In genomic region chr1:184187097-184187496, GRCh38 we compare ENCODE assay signal across 33 cellular contexts.
"Had no signal": no experiment of that assay in that cellular context is flagged by ENCODE, and none has a peak within 500 bp of the region (broad histone marks: within the 10 kb centered on the region; RNA-seq: fewer than 3 reads in every experiment).

No MANE protein-coding gene starts in this region.

- H3K27ac Mint-ChIP-seq: activated CD4-positive, alpha-beta memory T cell treated with anti-CD3 and anti-CD28 coated beads for 36 hours; activated CD4-positive, alpha-beta T cell treated with anti-CD3 and anti-CD28 coated beads for 36 hours; activated CD4-positive, alpha-beta T cell treated with anti-CD3 and anti-CD28 coated beads, Interleukin-2, amount 10 ng/mL, durations not matched to agents 24 days and 14 days; activated CD8-positive, alpha-beta memory T cell treated with anti-CD3 and anti-CD28 coated beads, Interleukin-2, amount 10 ng/mL, durations not matched to agents 7 days and 5 days; activated CD8-positive, alpha-beta T cell treated with anti-CD3 and anti-CD28 coated beads, Interleukin-2, amount 10 ng/mL, durations not matched to agents 7 days and 5 days; activated naive CD4-positive, alpha-beta T cell treated with anti-CD3 and anti-CD28 coated beads for 36 hours; activated naive CD4-positive, alpha-beta T cell treated with anti-CD3 and anti-CD28 coated beads, Interleukin-2, amount 50 U/mL, for 24 hours; activated naive CD8-positive, alpha-beta T cell treated with anti-CD3 and anti-CD28 coated beads for 36 hours; activated naive CD8-positive, alpha-beta T cell treated with anti-CD3 and anti-CD28 coated beads, Interleukin-2, amount 50 U/mL, for 24 hours; activated T-helper 1 cell treated with anti-CD3 and anti-CD28 coated beads, Interleukin-12 subunit alpha, Interleukin-12 subunit beta, Interleukin-2, Interleukin-4 antibody, amounts not matched to agents 30 ng/mL and 10 ng/mL and 1 ng/mL, durations not matched to agents 14 hours and 24 hours and 36 hours; activated T-helper 2 cell treated with anti-CD3 and anti-CD28 coated beads, Interferon-gamma antibody, Interleukin-2, Interleukin-4, amounts not matched to agents 10 μg/mL and 5 μg/mL and 100 μg/mL, durations not matched to agents 14 hours and 24 hours and 36 hours; T-helper 17 cell; T-helper 2 cell treated with Interferon-gamma antibody and Interleukin-4, amounts not matched to agents 5 μg/mL and 100 μg/mL, for 36 hours had no signal

- H3K4me3 Mint-ChIP-seq: activated CD4-positive, alpha-beta memory T cell treated with anti-CD3 and anti-CD28 coated beads for 36 hours; activated CD4-positive, alpha-beta T cell treated with anti-CD3 and anti-CD28 coated beads for 36 hours; activated CD4-positive, alpha-beta T cell treated with anti-CD3 and anti-CD28 coated beads, Interleukin-2, amount 10 ng/mL, durations not matched to agents 24 days and 14 days; activated CD8-positive, alpha-beta memory T cell treated with anti-CD3 and anti-CD28 coated beads, Interleukin-2, amount 10 ng/mL, durations not matched to agents 7 days and 5 days; activated CD8-positive, alpha-beta T cell treated with anti-CD3 and anti-CD28 coated beads, Interleukin-2, amount 10 ng/mL, durations not matched to agents 7 days and 5 days; activated naive CD4-positive, alpha-beta T cell treated with anti-CD3 and anti-CD28 coated beads for 36 hours; activated naive CD4-positive, alpha-beta T cell treated with anti-CD3 and anti-CD28 coated beads, Interleukin-2, amount 50 U/mL, for 24 hours; activated naive CD8-positive, alpha-beta T cell treated with anti-CD3 and anti-CD28 coated beads for 36 hours; activated naive CD8-positive, alpha-beta T cell treated with anti-CD3 and anti-CD28 coated beads, Interleukin-2, amount 50 U/mL, for 24 hours; activated T-helper 1 cell treated with anti-CD3 and anti-CD28 coated beads, Interleukin-12 subunit alpha, Interleukin-12 subunit beta, Interleukin-2, Interleukin-4 antibody, amounts not matched to agents 30 ng/mL and 10 ng/mL and 1 ng/mL, durations not matched to agents 14 hours and 24 hours and 36 hours; T-helper 17 cell; T-helper 2 cell treated with Interferon-gamma antibody and Interleukin-4, amounts not matched to agents 5 μg/mL and 100 μg/mL, for 36 hours had no signal

- DNase-seq: activated CD4-positive, alpha-beta memory T cell treated with anti-CD3 and anti-CD28 coated beads for 36 hours; activated CD4-positive, alpha-beta T cell treated with anti-CD3 and anti-CD28 coated beads for 36 hours; activated CD4-positive, alpha-beta T cell treated with anti-CD3 and anti-CD28 coated beads, Interleukin-2, amount 10 ng/mL, durations not matched to agents 24 days and 14 days; activated CD4-positive, CD25-positive, alpha-beta regulatory T cell; activated CD4-positive, CD25-positive, alpha-beta regulatory T cell treated with anti-CD3 and anti-CD28 coated beads, Interleukin-2, amount 50 U/mL, for 72 hours; activated CD8-positive, alpha-beta memory T cell treated with anti-CD3 and anti-CD28 coated beads, Interleukin-2, amount 10 ng/mL, durations not matched to agents 7 days and 5 days; activated CD8-positive, alpha-beta memory T cell treated with anti-CD3 and anti-CD28 coated beads, Interleukin-2, amount 50 U/mL, for 4 hours; activated CD8-positive, alpha-beta T cell treated with anti-CD3 and anti-CD28 coated beads, Interleukin-2, amount 10 ng/mL, durations not matched to agents 7 days and 5 days; activated effector memory CD4-positive, alpha-beta T cell treated with anti-CD3 and anti-CD28 coated beads, Interleukin-2, amount 50 U/mL, for 16 hours; activated naive CD4-positive, alpha-beta T cell treated with anti-CD3 and anti-CD28 coated beads for 36 hours; activated naive CD8-positive, alpha-beta T cell treated with anti-CD3 and anti-CD28 coated beads for 36 hours; activated naive CD8-positive, alpha-beta T cell treated with anti-CD3 and anti-CD28 coated beads, Interleukin-2, amount 50 U/mL, for 24 hours; activated T-cell treated with anti-CD3 and anti-CD28 coated beads, Interleukin-2, amount 50 U/mL, for 1 hour; activated T-cell treated with anti-CD3 and anti-CD28 coated beads, Interleukin-2, amount 50 U/mL, for 48 hours; adrenal gland; amygdala; aorta; body of pancreas; central memory CD4-positive, alpha-beta T cell; cerebellar nuclear complex; colonic mucosa; effector CD8-positive, alpha-beta T cell; esophagus squamous epithelium; foreskin melanocyte; T-helper 1 cell; T-helper 17 cell; T1000 had no signal

- H3K27ac ChIP-seq: adrenal gland, body of pancreas, colonic mucosa, epithelial cell of prostate, esophagus squamous epithelium, gastroesophageal sphincter had no signal

- H3K4me3 ChIP-seq: adrenal gland, body of pancreas, colonic mucosa, esophagus squamous epithelium, gastroesophageal sphincter had no signal

- ATAC-seq: activated CD4-positive, alpha-beta T cell treated with anti-CD3 and anti-CD28 coated beads for 36 hours; activated CD8-positive, alpha-beta memory T cell treated with anti-CD3 and anti-CD28 coated beads, Interleukin-2, amount 10 ng/mL, durations not matched to agents 7 days and 5 days; activated CD8-positive, alpha-beta T cell treated with anti-CD3 and anti-CD28 coated beads, Interleukin-2, amount 10 ng/mL, durations not matched to agents 7 days and 5 days; activated naive CD8-positive, alpha-beta T cell treated with anti-CD3 and anti-CD28 coated beads, Interleukin-2, amount 50 U/mL, for 24 hours; body of pancreas; gastroesophageal sphincter; T-helper 17 cell had no signal

- H3K27me3 ChIP-seq: adrenal gland, body of pancreas, gastroesophageal sphincter had no signal

- H3K36me3 Mint-ChIP-seq: activated CD4-positive, alpha-beta memory T cell treated with anti-CD3 and anti-CD28 coated beads for 36 hours; activated CD8-positive, alpha-beta memory T cell treated with anti-CD3 and anti-CD28 coated beads, Interleukin-2, amount 10 ng/mL, durations not matched to agents 7 days and 5 days; activated naive CD4-positive, alpha-beta T cell treated with anti-CD3 and anti-CD28 coated beads, Interleukin-2, amount 50 U/mL, for 24 hours; activated naive CD8-positive, alpha-beta T cell treated with anti-CD3 and anti-CD28 coated beads for 36 hours had no signal

- H3K9me3 Mint-ChIP-seq: activated CD4-positive, alpha-beta T cell treated with anti-CD3 and anti-CD28 coated beads, Interleukin-2, amount 10 ng/mL, durations not matched to agents 24 days and 14 days; activated naive CD4-positive, alpha-beta T cell treated with anti-CD3 and anti-CD28 coated beads for 36 hours; activated naive CD4-positive, alpha-beta T cell treated with anti-CD3 and anti-CD28 coated beads, Interleukin-2, amount 50 U/mL, for 24 hours; activated naive CD8-positive, alpha-beta T cell treated with anti-CD3 and anti-CD28 coated beads for 36 hours; activated T-helper 1 cell treated with anti-CD3 and anti-CD28 coated beads, Interleukin-12 subunit alpha, Interleukin-12 subunit beta, Interleukin-2, Interleukin-4 antibody, amounts not matched to agents 30 ng/mL and 10 ng/mL and 1 ng/mL, durations not matched to agents 14 hours and 24 hours and 36 hours; activated T-helper 2 cell treated with anti-CD3 and anti-CD28 coated beads, Interferon-gamma antibody, Interleukin-2, Interleukin-4, amounts not matched to agents 10 μg/mL and 5 μg/mL and 100 μg/mL, durations not matched to agents 14 hours and 24 hours and 36 hours had no signal

- H3K4me1 ChIP-seq: body of pancreas, colonic mucosa had no signal

- H3K4me1 Mint-ChIP-seq: activated CD4-positive, alpha-beta T cell treated with anti-CD3 and anti-CD28 coated beads for 36 hours; activated CD4-positive, alpha-beta T cell treated with anti-CD3 and anti-CD28 coated beads, Interleukin-2, amount 10 ng/mL, durations not matched to agents 24 days and 14 days; activated CD8-positive, alpha-beta memory T cell treated with anti-CD3 and anti-CD28 coated beads, Interleukin-2, amount 10 ng/mL, durations not matched to agents 7 days and 5 days; activated naive CD4-positive, alpha-beta T cell treated with anti-CD3 and anti-CD28 coated beads, Interleukin-2, amount 50 U/mL, for 24 hours; activated naive CD8-positive, alpha-beta T cell treated with anti-CD3 and anti-CD28 coated beads for 36 hours; activated naive CD8-positive, alpha-beta T cell treated with anti-CD3 and anti-CD28 coated beads, Interleukin-2, amount 50 U/mL, for 24 hours; T-helper 17 cell had no signal

- H3K36me3 ChIP-seq: adrenal gland, colonic mucosa, esophagus squamous epithelium, gastroesophageal sphincter had no signal

- H3K9me3 ChIP-seq: adrenal gland, body of pancreas, colonic mucosa, esophagus squamous epithelium, gastroesophageal sphincter had no signal
